Comparison of ENCODE assay signal across 18 cellular contexts in the genomic region with DNA sequence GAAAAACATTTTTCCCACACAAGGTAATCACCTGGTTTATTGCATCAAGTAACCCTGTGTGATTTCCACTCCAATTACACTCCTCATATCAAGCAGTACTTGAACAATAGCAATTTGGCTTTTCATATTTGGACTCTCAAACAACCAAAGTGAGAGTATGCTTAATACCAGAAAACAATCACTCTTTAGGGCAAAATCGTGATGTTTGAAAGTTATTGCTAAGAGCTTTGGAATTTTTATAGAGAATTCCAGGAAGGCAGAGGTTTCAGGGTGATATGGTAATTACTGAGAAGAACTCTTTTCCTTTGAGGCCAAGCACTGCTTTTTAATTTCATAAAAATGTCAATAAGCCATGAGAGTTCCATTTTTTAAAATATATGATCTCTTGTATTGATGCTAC.
DNase-seq lines count a peak whose midpoint lies in the region; ATAC-seq, FAIRE-seq and TF ChIP-seq lines count a peak whose summit lies in the region.
"Had no signal": no experiment of that assay in that cellular context is flagged by ENCODE, and none has a peak within 500 bp of the region (broad histone marks: within the 10 kb centered on the region; RNA-seq: fewer than 3 reads in every experiment).

No MANE protein-coding gene starts in this region.

- H4K8ac ChIP-seq in H1 (ENCODE audit: extremely low read depth, insufficient read depth, low read length) (no peak overlapping the region), H9 (replicated peaks; ENCODE audit: insufficient read length, low read depth, low read length) (no peak overlapping the region)

- H3K23ac ChIP-seq in H1 (ENCODE audit: insufficient read length): no peak overlapping the region
- no peak overlapping the region for H3K23ac ChIP-seq in H9 (ENCODE audit: insufficient read length, low read depth, low read length)

- H3K4me2 ChIP-seq in H1 (ENCODE audit: insufficient read depth in 1 of 2, low read depth in 2 of 2, low read length in 2 of 2): no peak overlapping the region
- no peak overlapping the region for H3K4me2 ChIP-seq in H9 (ENCODE audit: insufficient read depth, insufficient read length, low read length)
- H3K4me2 ChIP-seq: A549 had no signal

- TF ChIP-seq CTCF in H1 (IDR thresholded peaks at IDR 0.05; ENCODE audit: control extremely low read depth in 1 of 3, insufficient read depth in 1 of 3, low read depth in 1 of 3, low read length in 3 of 3) (no peak), H9 (conservative IDR thresholded peaks at IDR 0.05) (no peak), osteocyte (IDR thresholded peaks at IDR 0.05) (no peak)

- TF ChIP-seq EP300 in H1 (IDR thresholded peaks at IDR 0.05; ENCODE audit: borderline replicate concordance in 1 of 2, low read depth in 2 of 2, low read length in 2 of 2): no peak

- no peaks in the 10 kb centered on the region for H3K79me1 ChIP-seq in H1 (ENCODE audit: low read depth, low read length)
- H3K79me1 ChIP-seq in H9 (ENCODE audit: insufficient read depth, low read depth, low read length, poor library complexity, severe bottlenecking): no peaks in the 10 kb centered on the region

- H3K23me2 ChIP-seq in H1 (ENCODE audit: low read depth, low read length) (no peaks in the 10 kb centered on the region), H9 (ENCODE audit: insufficient read length, low read depth, low read length, poor library complexity, severe bottlenecking) (no peaks in the 10 kb centered on the region)

- no peak overlapping the region for H3K9ac ChIP-seq in H1 (replicated peaks in 1 of 4; ENCODE audit: extremely low read depth in 1 of 4, low read depth in 3 of 4, low read length in 3 of 4)
- H3K9ac ChIP-seq in H9 (ENCODE audit: extremely low read depth, insufficient read length, low read length): no peak overlapping the region

- no peak overlapping the region for H3K27ac ChIP-seq in H1 (ENCODE audit: low read depth, low read length)
- no peak overlapping the region for H3K27ac ChIP-seq in H9 (ENCODE audit: insufficient read length, low read depth, low read length)
- H3K27ac ChIP-seq: A549 had no signal

- H3K36me3 Mint-ChIP-seq in H9 (ENCODE audit: insufficient read depth in 1 of 3, low read depth in 3 of 3) (0 out of 7 replicates have a peak, but pooled peaks cover 0 to 4% (median 0%) of the 10 kb centered on the region in 3 experiments), osteocyte (ENCODE audit: unreplicated experiment) (no peaks in the 10 kb centered on the region)
- H3K36me3 Mint-ChIP-seq: CD14-positive monocyte; CD8-positive, alpha-beta T cell had no signal

- no peak for TF ChIP-seq RAD21 in H1 (IDR thresholded peaks at IDR 0.05 in 1 of 2, conservative IDR thresholded peaks at IDR 0.05 in 1 of 2; ENCODE audit: low read depth in 2 of 2, low read length in 2 of 2)

- H2BK5ac ChIP-seq in H1 (ENCODE audit: low read depth, low read length) (no peak overlapping the region), H9 (ENCODE audit: insufficient read length, low read length) (no peak overlapping the region)

- H2BK20ac ChIP-seq in H1 (ENCODE audit: low read length) (no peak overlapping the region), H9 (ENCODE audit: low read depth, low read length, poor library complexity, severe bottlenecking) (no peak overlapping the region)

- 78% methylated on average over 1 of the region's 1 CpG; no CpG with 5 or more reads in 1 of the 2 experiments for WGBS in H1 (ENCODE audit: extremely low coverage in 1 of 2, insufficient coverage in 1 of 2, insufficient read length in 1 of 2, insufficient replicate concordance in 2 of 2, low coverage in 1 of 2, low lambda C conversion rate in 2 of 2, missing lambda C conversion rate in 1 of 2), 2 experiments
- no CpG with 5 or more reads among the region's 1 CpG for WGBS in H9 (ENCODE audit: extremely low coverage, insufficient read length, low lambda C conversion rate)

- H3K79me2 ChIP-seq in H1 (ENCODE audit: control insufficient read depth in 1 of 2, insufficient read depth in 2 of 2, low read length in 2 of 2): no peaks in the 10 kb centered on the region
- no peaks in the 10 kb centered on the region for H3K79me2 ChIP-seq in H9 (ENCODE audit: insufficient read depth, low read length)

- H3K4me1 ChIP-seq in H1 (replicated peaks in 1 of 4; ENCODE audit: control insufficient read depth in 3 of 4, insufficient read depth in 4 of 4, low read length in 3 of 4) (no peaks in the 10 kb centered on the region), H9 (ENCODE audit: insufficient read depth, low read length) (no peaks in the 10 kb centered on the region)
- H3K4me1 ChIP-seq: A549 had no signal

- no peak overlapping the region for H3K4me3 ChIP-seq in H1 (ENCODE audit: extremely low read depth in 1 of 4, insufficient read depth in 2 of 4, low read depth in 3 of 4, low read length in 4 of 4)
- H3K4me3 ChIP-seq: A549 had no signal

- H3K4me3 Mint-ChIP-seq in H9 (no peak overlapping the region), osteocyte (ENCODE audit: unreplicated experiment) (no peak overlapping the region)
- H3K4me3 Mint-ChIP-seq: CD14-positive monocyte; CD8-positive, alpha-beta T cell had no signal

- H3K9me3 Mint-ChIP-seq in H9: peaks cover 0 to 4% of the 10 kb centered on the region in 2 experiments; a peak in 1 of 5 replicates
- peaks cover 39% of the 10 kb centered on the region for H3K9me3 Mint-ChIP-seq in osteocyte (ENCODE audit: unreplicated experiment)

- DNase-seq in ACHN (peak; percentile 31), HTR-8/SVneo (ENCODE audit: insufficient read length, low spot score) (peak; percentile 20), H1 (ENCODE audit: low read depth in 1 of 2, low spot score in 2 of 2) (no peak), urothelium cell line (ENCODE audit: low spot score) (peak; percentile 8), H9 (no peak), osteocyte (ENCODE audit: extremely low spot score, unreplicated experiment) (no peak)
- DNase-seq: CD8-positive, alpha-beta T cell; COR-L47; DMS153; DMS79 treated with DMSO at 0.1 percent for 48 hours; EL; GDM1 had no signal

- H2BK15ac ChIP-seq in H1 (ENCODE audit: low read length) (no peak overlapping the region), H9 (ENCODE audit: low read depth, low read length) (no peak overlapping the region)

- no peak overlapping the region for H3K4ac ChIP-seq in H1 (replicated peaks; ENCODE audit: insufficient read length, low read depth, low read length)
- H3K4ac ChIP-seq in H9 (ENCODE audit: low read depth, low read length): no peak overlapping the region

- H3K14ac ChIP-seq in H1 (ENCODE audit: insufficient read length): no peak overlapping the region
- H3K14ac ChIP-seq in H9 (ENCODE audit: insufficient read depth, low read length): no peak overlapping the region

- H3K4me1 Mint-ChIP-seq in H9: peaks cover 0 to 3% of the 10 kb centered on the region in 2 experiments; a peak in 1 of 4 replicates
- no peaks in the 10 kb centered on the region for H3K4me1 Mint-ChIP-seq in osteocyte (ENCODE audit: unreplicated experiment)
- H3K4me1 Mint-ChIP-seq: CD14-positive monocyte had no signal

- no peaks in the 10 kb centered on the region for H3K36me3 ChIP-seq in H1 (ENCODE audit: control insufficient read depth in 2 of 4, insufficient read depth in 4 of 4, low read length in 3 of 4)

- CTCF ChIA-PET in H1 (lab: Charles Lee; ENCODE audit: partially characterized antibody): no interaction called here

- no peak overlapping the region for H2BK12ac ChIP-seq in H1 (ENCODE audit: low read depth, low read length)
- H2BK12ac ChIP-seq in H9 (ENCODE audit: insufficient read length, low read depth, low read length): no peak overlapping the region

- TF ChIP-seq POLR2A in H1 (IDR thresholded peaks at IDR 0.05; ENCODE audit: control extremely low read depth in 1 of 2, low read depth in 2 of 2, low read length in 2 of 2): no peak

- H4K20me1 ChIP-seq in H1 (replicated peaks in 1 of 2; ENCODE audit: control insufficient read depth in 1 of 2, insufficient read depth in 2 of 2, low read length in 2 of 2) (no peaks in the 10 kb centered on the region), H9 (ENCODE audit: control insufficient read depth, insufficient read depth, insufficient read length) (no peaks in the 10 kb centered on the region)

- FAIRE-seq in HTR-8/SVneo (lab: Jason Lieb, UNC) (no peak), H1 (lab: Jason Lieb, UNC) (no peak), urothelium cell line (lab: Jason Lieb, UNC) (peak; percentile 5)
- FAIRE-seq: A549, D721Med, GM12892, H54 had no signal

- H4K5ac ChIP-seq in H1 (ENCODE audit: insufficient read length, low read depth, low read length): no peak overlapping the region
- H4K5ac ChIP-seq in H9 (ENCODE audit: insufficient read length, low read depth, low read length): no peak overlapping the region

- H3K9me3 ChIP-seq in H1 (ENCODE audit: insufficient read depth in 2 of 2, low read depth in 1 of 2, low read length in 1 of 2) (no peaks in the 10 kb centered on the region), H9 (ENCODE audit: control insufficient read depth, low read depth, low read length) (no peaks in the 10 kb centered on the region)

- H3K56ac ChIP-seq in H1 (replicated peaks; ENCODE audit: insufficient read length, low read depth, low read length) (no peak overlapping the region), H9 (ENCODE audit: insufficient read length, low read depth, low read length) (no peak overlapping the region)

- H3K27me3 Mint-ChIP-seq in H9 (ENCODE audit: low read depth) (no peaks in the 10 kb centered on the region), osteocyte (ENCODE audit: unreplicated experiment) (no peaks in the 10 kb centered on the region)

- no peak overlapping the region for H2BK120ac ChIP-seq in H1 (replicated peaks; ENCODE audit: low read depth, low read length)
- H2BK120ac ChIP-seq in H9 (ENCODE audit: low read depth, low read length, poor library complexity, severe bottlenecking): no peak overlapping the region

- in situ Hi-C loops in ACHN (cut with HindIII; ENCODE audit: low pct_ligation_motif_present, low pct_unique_long_range_greater_than_20kb, low sequenced_read_pairs): no loop called here

- H2AFZ ChIP-seq in H1 (ENCODE audit: low read length) (0 out of 2 replicates have a peak overlapping the region, but pooled peaks have one; percentile 27), H9 (ENCODE audit: low read length) (no peak overlapping the region)

- POLR2A ChIA-PET in H1 (lab: Charles Lee; ENCODE audit: partially characterized antibody): no interaction called here

- H3K27me3 ChIP-seq in H1 (replicated peaks in 1 of 4; ENCODE audit: control insufficient read depth in 3 of 4, extremely low read depth in 1 of 4, insufficient read depth in 3 of 4, low read length in 3 of 4): no peaks in the 10 kb centered on the region
- H3K27me3 ChIP-seq in H9 (ENCODE audit: insufficient read depth, low read length): no peaks in the 10 kb centered on the region

- H3T11ph ChIP-seq in H9 (ENCODE audit: low read length): no peak overlapping the region

- H3K27ac Mint-ChIP-seq in H9: no peak overlapping the region
- H3K27ac Mint-ChIP-seq in osteocyte (ENCODE audit: unreplicated experiment): no peak overlapping the region
- H3K27ac Mint-ChIP-seq: CD14-positive monocyte; CD8-positive, alpha-beta T cell had no signal

- ATAC-seq in HG03196 (IDR thresholded peaks at IDR 0.05; ENCODE audit: unreplicated experiment): no peak
- ATAC-seq: A549; CD8-positive, alpha-beta T cell had no signal

- no peak overlapping the region for H4K91ac ChIP-seq in H1 (replicated peaks; ENCODE audit: insufficient read length, low read length)
- H4K91ac ChIP-seq in H9 (ENCODE audit: insufficient read length, low read depth, low read length): no peak overlapping the region

- H2AK5ac ChIP-seq in H1 (ENCODE audit: low read depth, low read length) (no peak overlapping the region), H9 (ENCODE audit: insufficient read length, low read length) (no peak overlapping the region)

- H3K18ac ChIP-seq in H1 (ENCODE audit: extremely low read depth, low read length): no peak overlapping the region
- H3K18ac ChIP-seq in H9 (ENCODE audit: insufficient read length, low read depth, low read length): no peak overlapping the region

Comparison
In these comparisons a context has a peak if more than half of its experiments do, and no peak if none do; other contexts are left out.
1. DNase-seq: peak in ACHN (single experiment), HTR-8/SVneo (single experiment) and urothelium cell line (single experiment); none in H1 (0 of 2), H9 (single experiment) and osteocyte (single experiment).